Comparison of ENCODE assay signal across 10 cellular contexts in the genomic region with DNA sequence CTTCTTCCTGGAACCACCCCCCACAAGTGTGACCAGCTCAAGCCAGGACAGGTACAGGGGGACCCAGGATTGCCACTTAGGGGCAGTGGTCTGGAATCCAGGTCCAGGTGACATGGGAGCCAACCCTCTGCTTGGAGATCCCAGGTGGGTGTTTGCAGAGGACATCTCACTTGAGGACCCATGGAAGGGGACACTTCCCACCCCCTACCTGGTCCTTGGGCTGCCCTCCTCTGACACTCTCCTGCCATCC.
DNase-seq lines count a peak whose midpoint lies in the region; ATAC-seq, FAIRE-seq and TF ChIP-seq lines count a peak whose summit lies in the region.
"Had no signal": no experiment of that assay in that cellular context is flagged by ENCODE, and none has a peak within 500 bp of the region (broad histone marks: within the 10 kb centered on the region; RNA-seq: fewer than 3 reads in every experiment).

No MANE protein-coding gene starts in this region.

- peaks cover 8% of the 10 kb centered on the region; the same call in 1 of the 2 replicates for H3K79me2 ChIP-seq in GM23248 (ENCODE audit: insufficient read depth)

- H3K9me3 ChIP-seq in GM23248 (ENCODE audit: low read depth) = no peaks in the 10 kb centered on the region
- H3K9me3 ChIP-seq in adipocyte (ENCODE audit: control insufficient read depth, low read length) = no peaks in the 10 kb centered on the region
- no peaks in the 10 kb centered on the region for H3K9me3 ChIP-seq in left lung
- no peaks in the 10 kb centered on the region for H3K9me3 ChIP-seq in small intestine (ENCODE audit: control insufficient read depth, low read depth)

- TF ChIP-seq CTCF in left lung (IDR thresholded peaks at IDR 0.05) = no peak

- H3K27me3 ChIP-seq in GM23248 (replicated peaks; ENCODE audit: insufficient read depth) = no peaks in the 10 kb centered on the region
- no peaks in the 10 kb centered on the region for H3K27me3 ChIP-seq in adipocyte (replicated peaks; ENCODE audit: control insufficient read depth, insufficient read depth, low read length)
- H3K27me3 ChIP-seq in left lung = peaks cover 0 to 14% of the 10 kb centered on the region in 2 donors
- no peaks in the 10 kb centered on the region for H3K27me3 ChIP-seq in small intestine (ENCODE audit: control insufficient read depth in 2 of 2, insufficient read depth in 2 of 2, low read length in 2 of 2)

- no peak for ATAC-seq in left lung

- H3K36me3 ChIP-seq in GM23248 (ENCODE audit: low read depth) = no peaks in the 10 kb centered on the region
- H3K36me3 ChIP-seq in adipocyte (ENCODE audit: control insufficient read depth, insufficient read depth, low read length, severe bottlenecking) = no peaks in the 10 kb centered on the region
- H3K36me3 ChIP-seq in left lung = no peaks in the 10 kb centered on the region
- H3K36me3 ChIP-seq in small intestine (ENCODE audit: control insufficient read depth in 2 of 2, insufficient read depth in 2 of 2, low read length in 2 of 2) = no peaks in the 10 kb centered on the region

- H3K9me2 ChIP-seq in GM23248 (ENCODE audit: insufficient read depth) = no peaks in the 10 kb centered on the region

- FAIRE-seq in small intestine (lab: Jason Lieb, UNC) = no peak

- H3K9ac ChIP-seq in GM23248 (peak overlapping the region; percentile 76), adipocyte (ENCODE audit: low read length) (peak overlapping the region; percentile 53)

- H3K4me2 ChIP-seq in GM23248 (ENCODE audit: unreplicated experiment) = peak overlapping the region; percentile 52

- no peak for DNase-seq in GM23248
- no peak for DNase-seq in adipocyte (ENCODE audit: low read depth)
- no peak for DNase-seq in left lung
- DNase-seq in small intestine = no peak
- DNase-seq in dedifferentiated amniotic fluid mesenchymal stem cell (ENCODE audit: extremely low spot score) = no peak
- no peak for DNase-seq in COLO668 (lab: John Stamatoyannopoulos, UW; ENCODE audit: unreplicated experiment)
- DNase-seq in NCI-H524 (lab: John Stamatoyannopoulos, UW) = no peak
- DNase-seq in NCI-H1694 (lab: John Stamatoyannopoulos, UW) = no peak
- DNase-seq: activated CD4-positive, alpha-beta memory T cell treated with anti-CD3 and anti-CD28 coated beads for 36 hours; activated effector memory CD4-positive, alpha-beta T cell treated with anti-CD3 and anti-CD28 coated beads, Interleukin-2, amount 50 U/mL, for 16 hours had no signal

- H2AFZ ChIP-seq in GM23248 = no peak overlapping the region

- H3K4me3 ChIP-seq in GM23248 (no peak overlapping the region), adipocyte (ENCODE audit: low read length) (no peak overlapping the region), left lung (no peak overlapping the region), small intestine (ENCODE audit: low read depth in 1 of 2, low read length in 2 of 2) (no peak overlapping the region)

- H3K27ac ChIP-seq in GM23248 = peak overlapping the region; percentile 95
- H3K27ac ChIP-seq in left lung = peak overlapping the region; percentile 62 to 83
- H3K27ac ChIP-seq in small intestine (ENCODE audit: low read depth in 1 of 2, low read length in 1 of 2) = peak overlapping the region; percentile 98 to 99

- intact Hi-C loops in left lung (cut with DNase I) = no loop called here

- in situ Hi-C loops in GM23248 (cut with MboI) = no loop called here

- H3K4me1 ChIP-seq in GM23248 (ENCODE audit: insufficient read depth) = peaks cover 45% of the 10 kb centered on the region
- peaks cover 49% of the 10 kb centered on the region for H3K4me1 ChIP-seq in adipocyte (ENCODE audit: control insufficient read depth, insufficient read depth, low read length)
- peaks cover 16 to 64% of the 10 kb centered on the region in 2 donors for H3K4me1 ChIP-seq in left lung
- H3K4me1 ChIP-seq in small intestine (ENCODE audit: control insufficient read depth in 2 of 2, insufficient read depth in 1 of 2, low read depth in 1 of 2, low read length in 1 of 2) = peaks cover 0 to 5% of the 10 kb centered on the region in 2 donors

- no peaks in the 10 kb centered on the region for H4K20me1 ChIP-seq in GM23248 (ENCODE audit: insufficient read depth)

- H3F3A ChIP-seq in GM23248 (ENCODE audit: insufficient read depth) = peaks cover 27% of the 10 kb centered on the region
